39 cellular contexts compared by ENCODE assay signal in genomic region chr5:174665347-174665746, GRCh38. TPM values are rescaled to one million over a fixed set of nuclear protein-coding genes. Genes with fewer than 3 reads are reported as not detected.
"Had no signal": no experiment of that assay in that cellular context is flagged by ENCODE, and none has a peak within 500 bp of the region (broad histone marks: within the 10 kb centered on the region; RNA-seq: fewer than 3 reads in every experiment).

No MANE protein-coding gene starts in this region.

- H3K27ac ChIP-seq: adrenal gland, ascending aorta, body of pancreas, brain microvascular endothelial cell, breast epithelium, cardiac muscle cell had no signal

- H3K9me3 ChIP-seq: adrenal gland, ascending aorta had no signal

- DNase-seq: activated effector memory CD4-positive, alpha-beta T cell treated with anti-CD3 and anti-CD28 coated beads, Interleukin-2, amount 50 U/mL, for 16 hours; activated effector memory CD4-positive, alpha-beta T cell treated with Interleukin-2 at 50 U/mL for 16 hours; activated gamma-delta T cell; activated gamma-delta T cell treated with Interleukin-2 at 50 U/mL for 16 hours; activated naive CD4-positive, alpha-beta T cell; activated naive CD4-positive, alpha-beta T cell treated with anti-CD3 and anti-CD28 coated beads, Interleukin-2, amount 10 ng/mL, durations not matched to agents 7 days and 5 days; activated naive CD4-positive, alpha-beta T cell treated with anti-CD3 and anti-CD28 coated beads, Interleukin-2, amount 50 U/mL, for 16 hours; activated naive CD4-positive, alpha-beta T cell treated with Interleukin-2 at 50 U/mL for 16 hours; activated naive CD8-positive, alpha-beta T cell treated with anti-CD3 and anti-CD28 coated beads for 36 hours; activated naive CD8-positive, alpha-beta T cell treated with anti-CD3 and anti-CD28 coated beads, Interleukin-2, amount 10 ng/mL, durations not matched to agents 7 days and 5 days; activated naive CD8-positive, alpha-beta T cell treated with anti-CD3 and anti-CD28 coated beads, Interleukin-2, amount 50 U/mL, for 24 hours; activated T-cell treated with anti-CD3 and anti-CD28 coated beads for 4 hours; activated T-cell treated with anti-CD3 and anti-CD28 coated beads, Interleukin-2, amount 50 U/mL, for 1 hour; activated T-cell treated with anti-CD3 and anti-CD28 coated beads, Interleukin-2, amount 50 U/mL, for 24 hours; activated T-cell treated with anti-CD3 and anti-CD28 coated beads, Interleukin-2, amount 50 U/mL, for 4 hours; activated T-cell treated with anti-CD3 and anti-CD28 coated beads, Interleukin-2, amount 50 U/mL, for 48 hours; activated T-cell treated with anti-CD3 and anti-CD28 coated beads, Interleukin-2, amount 50 U/mL, for 72 hours; adrenal gland; amniotic stem cell; amygdala; anterior cingulate cortex; aorta; body of pancreas; brain microvascular endothelial cell; caudate nucleus; central memory CD4-positive, alpha-beta T cell; cerebellar nuclear complex had no signal

- FAIRE-seq: astrocyte, bronchial epithelial cell had no signal

- H3K4me3 ChIP-seq: adrenal gland, ascending aorta, body of pancreas, breast epithelium, cardiac muscle cell had no signal

- H3K4me3 Mint-ChIP-seq: activated naive CD4-positive, alpha-beta T cell treated with anti-CD3 and anti-CD28 coated beads, Interleukin-2, amount 10 ng/mL, durations not matched to agents 7 days and 5 days; activated naive CD8-positive, alpha-beta T cell; activated naive CD8-positive, alpha-beta T cell treated with anti-CD3 and anti-CD28 coated beads for 36 hours; activated naive CD8-positive, alpha-beta T cell treated with anti-CD3 and anti-CD28 coated beads, Interleukin-2, amount 10 ng/mL, durations not matched to agents 7 days and 5 days; activated naive CD8-positive, alpha-beta T cell treated with anti-CD3 and anti-CD28 coated beads, Interleukin-2, amount 50 U/mL, for 24 hours; activated T-cell treated with anti-CD3 and anti-CD28 coated beads, Interleukin-2, amount 50 U/mL, for 24 hours; activated T-cell treated with anti-CD3 and anti-CD28 coated beads, Interleukin-2, amount 50 U/mL, for 4 hours; activated T-cell treated with anti-CD3 and anti-CD28 coated beads, Interleukin-2, amount 50 U/mL, for 72 hours; activated T-helper 1 cell treated with anti-CD3 and anti-CD28 coated beads, Interleukin-12 subunit alpha, Interleukin-12 subunit beta, Interleukin-2, Interleukin-4 antibody, amounts not matched to agents 30 ng/mL and 10 ng/mL and 1 ng/mL, durations not matched to agents 14 hours and 24 hours and 36 hours; activated T-helper 17 cell treated with anti-CD3 and anti-CD28 coated beads, Interleukin-2, amount 50 U/mL, for 72 hours; brain; central memory CD8-positive, alpha-beta T cell had no signal

- H3K27me3 Mint-ChIP-seq: activated naive CD4-positive, alpha-beta T cell treated with anti-CD3 and anti-CD28 coated beads, Interleukin-2, amount 10 ng/mL, durations not matched to agents 7 days and 5 days; activated naive CD8-positive, alpha-beta T cell treated with anti-CD3 and anti-CD28 coated beads for 36 hours; activated naive CD8-positive, alpha-beta T cell treated with anti-CD3 and anti-CD28 coated beads, Interleukin-2, amount 10 ng/mL, durations not matched to agents 7 days and 5 days; central memory CD8-positive, alpha-beta T cell had no signal

- H3K27me3 ChIP-seq: adrenal gland, ascending aorta, body of pancreas, brain microvascular endothelial cell, breast epithelium, cardiac muscle cell had no signal

- ATAC-seq: activated naive CD4-positive, alpha-beta T cell treated with anti-CD3 and anti-CD28 coated beads, Interleukin-2, amount 50 U/mL, for 72 hours; activated naive CD8-positive, alpha-beta T cell treated with anti-CD3 and anti-CD28 coated beads, Interleukin-2, amount 50 U/mL, for 24 hours; activated T-cell treated with anti-CD3 and anti-CD28 coated beads, Interleukin-2, amount 50 U/mL, for 4 hours; activated T-cell treated with anti-CD3 and anti-CD28 coated beads, Interleukin-2, amount 50 U/mL, for 72 hours; activated T-helper 17 cell treated with anti-CD3 and anti-CD28 coated beads, Interleukin-2, amount 50 U/mL, for 72 hours; body of pancreas had no signal

- H3K27ac Mint-ChIP-seq: activated naive CD4-positive, alpha-beta T cell treated with anti-CD3 and anti-CD28 coated beads, Interleukin-2, amount 10 ng/mL, durations not matched to agents 7 days and 5 days; activated naive CD4-positive, alpha-beta T cell treated with anti-CD3 and anti-CD28 coated beads, Interleukin-2, amount 50 U/mL, for 72 hours; activated naive CD8-positive, alpha-beta T cell; activated naive CD8-positive, alpha-beta T cell treated with anti-CD3 and anti-CD28 coated beads for 36 hours; activated naive CD8-positive, alpha-beta T cell treated with anti-CD3 and anti-CD28 coated beads, Interleukin-2, amount 10 ng/mL, durations not matched to agents 7 days and 5 days; activated naive CD8-positive, alpha-beta T cell treated with anti-CD3 and anti-CD28 coated beads, Interleukin-2, amount 50 U/mL, for 24 hours; activated T-cell treated with anti-CD3 and anti-CD28 coated beads, Interleukin-2, amount 50 U/mL, for 24 hours; activated T-cell treated with anti-CD3 and anti-CD28 coated beads, Interleukin-2, amount 50 U/mL, for 72 hours; activated T-helper 1 cell treated with anti-CD3 and anti-CD28 coated beads, Interleukin-12 subunit alpha, Interleukin-12 subunit beta, Interleukin-2, Interleukin-4 antibody, amounts not matched to agents 30 ng/mL and 10 ng/mL and 1 ng/mL, durations not matched to agents 14 hours and 24 hours and 36 hours; activated T-helper 17 cell treated with anti-CD3 and anti-CD28 coated beads, Interleukin-2, amount 50 U/mL, for 72 hours; activated T-helper 2 cell treated with anti-CD3 and anti-CD28 coated beads, Interferon-gamma antibody, Interleukin-2, Interleukin-4, amounts not matched to agents 10 μg/mL and 5 μg/mL and 100 μg/mL, durations not matched to agents 14 hours and 24 hours and 36 hours; brain had no signal

- H3K36me3 Mint-ChIP-seq: activated naive CD4-positive, alpha-beta T cell treated with anti-CD3 and anti-CD28 coated beads, Interleukin-2, amount 10 ng/mL, durations not matched to agents 7 days and 5 days; activated naive CD8-positive, alpha-beta T cell; activated naive CD8-positive, alpha-beta T cell treated with anti-CD3 and anti-CD28 coated beads for 36 hours; activated naive CD8-positive, alpha-beta T cell treated with anti-CD3 and anti-CD28 coated beads, Interleukin-2, amount 10 ng/mL, durations not matched to agents 7 days and 5 days; brain had no signal

- H3K9me3 Mint-ChIP-seq: activated T-helper 17 cell treated with anti-CD3 and anti-CD28 coated beads, Interleukin-2, amount 50 U/mL, for 72 hours; activated T-helper 2 cell treated with anti-CD3 and anti-CD28 coated beads, Interferon-gamma antibody, Interleukin-2, Interleukin-4, amounts not matched to agents 10 μg/mL and 5 μg/mL and 100 μg/mL, durations not matched to agents 14 hours and 24 hours and 36 hours; central memory CD8-positive, alpha-beta T cell had no signal

- H3K36me3 ChIP-seq: adrenal gland, ascending aorta, brain microvascular endothelial cell, breast epithelium, cardiac muscle cell had no signal

- H3K4me1 Mint-ChIP-seq: activated naive CD4-positive, alpha-beta T cell treated with anti-CD3 and anti-CD28 coated beads, Interleukin-2, amount 10 ng/mL, durations not matched to agents 7 days and 5 days; activated naive CD8-positive, alpha-beta T cell treated with anti-CD3 and anti-CD28 coated beads for 36 hours; activated naive CD8-positive, alpha-beta T cell treated with anti-CD3 and anti-CD28 coated beads, Interleukin-2, amount 10 ng/mL, durations not matched to agents 7 days and 5 days; activated naive CD8-positive, alpha-beta T cell treated with anti-CD3 and anti-CD28 coated beads, Interleukin-2, amount 50 U/mL, for 24 hours; activated T-helper 17 cell treated with anti-CD3 and anti-CD28 coated beads, Interleukin-2, amount 50 U/mL, for 72 hours; brain; central memory CD8-positive, alpha-beta T cell had no signal

- H3K4me1 ChIP-seq: adrenal gland, ascending aorta, body of pancreas, breast epithelium had no signal

RNA-seq across cellular contexts. Expression of gene MSX2, which starts 59.0 kb away (rescaled TPM):
- total RNA-seq: activated naive CD4-positive, alpha-beta T cell treated with anti-CD3 and anti-CD28 coated beads, Interleukin-2, amount 50 U/mL, for 72 hours; activated naive CD8-positive, alpha-beta T cell treated with anti-CD3 and anti-CD28 coated beads for 36 hours; activated naive CD8-positive, alpha-beta T cell treated with anti-CD3 and anti-CD28 coated beads, Interleukin-2, amount 10 ng/mL, durations not matched to agents 7 days and 5 days; activated T-helper 1 cell treated with anti-CD3 and anti-CD28 coated beads, Interleukin-12 subunit alpha, Interleukin-12 subunit beta, Interleukin-2, Interleukin-4 antibody, amounts not matched to agents 30 ng/mL and 10 ng/mL and 1 ng/mL, durations not matched to agents 14 hours and 24 hours and 36 hours; activated T-helper 17 cell treated with anti-CD3 and anti-CD28 coated beads, Interleukin-2, amount 50 U/mL, for 72 hours; activated T-helper 2 cell treated with anti-CD3 and anti-CD28 coated beads, Interferon-gamma antibody, Interleukin-2, Interleukin-4, amounts not matched to agents 10 μg/mL and 5 μg/mL and 100 μg/mL, durations not matched to agents 14 hours and 24 hours and 36 hours; ascending aorta; body of pancreas; bronchial epithelial cell had no signal
